8 cellular contexts compared by ENCODE assay signal in the genomic region with DNA sequence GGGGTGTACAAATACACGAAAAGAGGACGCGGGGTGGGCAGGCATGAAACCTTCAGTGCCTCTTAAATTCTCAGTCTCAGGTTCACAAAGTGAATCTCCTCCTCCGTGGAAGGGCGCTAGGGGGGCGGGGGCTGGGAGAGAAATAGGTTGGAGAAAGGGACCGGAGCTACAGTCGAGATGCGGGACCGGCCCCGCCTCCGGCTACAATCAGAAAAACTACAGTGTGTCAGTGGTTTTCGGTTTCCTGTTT. TPM values are rescaled to one million over a fixed set of nuclear protein-coding genes. Genes with fewer than 3 reads are reported as not detected.
DNase-seq lines count a peak whose midpoint lies in the region; ATAC-seq and TF ChIP-seq lines count a peak whose summit lies in the region.

No MANE protein-coding gene starts in this region.

- intact Hi-C loops in PC-3 (cut with micrococcal nuclease) (loop anchor here (2.0 to 5.0 kb wide), 4 partner anchors 14 to 493 kb away; no protein-coding TSS in a partner anchor), uterus (cut with DNase I; ENCODE audit: low total_unique reads) (loop anchor here (2.0 kb wide), 1 partner anchor 102 kb away; no protein-coding TSS in a partner anchor)

- H3K27ac ChIP-seq in PC-3 (ENCODE audit: low read length) (peak overlapping the region; percentile 93), cingulate gyrus (ENCODE audit: low read depth, low read length) (peak overlapping the region; percentile 85), uterus (peak overlapping the region; percentile 98 to 99)

- CTCF ChIA-PET in PC-3 (lab: Charles Lee), result interaction anchor here (0.9 kb wide), 1 partner anchor 103 kb away, joined by 3 read pairs; no protein-coding TSS in a partner anchor

- TF ChIP-seq CTCF in GM12875 (IDR thresholded peaks at IDR 0.05; ENCODE audit: borderline replicate concordance, insufficient read depth, low read depth, low read length), result no peak
- no peak for TF ChIP-seq CTCF in PC-3 (conservative IDR thresholded peaks at IDR 0.05; ENCODE audit: low read depth, low read length)
- TF ChIP-seq CTCF in uterus (IDR thresholded peaks at IDR 0.05), result no peak

- H3K36me3 ChIP-seq in PC-3 (ENCODE audit: low read depth, low read length) (no peaks in the 10 kb centered on the region), mucosa of stomach (ENCODE audit: control insufficient read depth, insufficient read depth, low read length) (no peaks in the 10 kb centered on the region), uterus (no peaks in the 10 kb centered on the region)

- POLR2A ChIA-PET in PC-3 (lab: Charles Lee; ENCODE audit: unreplicated experiment), result interaction anchor here (1.1 kb wide), 1 partner anchor 55 kb away, joined by 3 read pairs; no protein-coding TSS in a partner anchor

- DNase-seq in PC-3 (no peak), uterus (peak in 1 of 2 donors; percentile 92), iPS-NIHi11 (ENCODE audit: low spot score) (no peak)

- no peaks in the 10 kb centered on the region for H3K9me2 ChIP-seq in PC-3 (replicated peaks; ENCODE audit: low read length)

- H4K20me1 ChIP-seq in PC-3 (ENCODE audit: low read length), result no peaks in the 10 kb centered on the region

- H3K4me3 ChIP-seq in GM12875 (ENCODE audit: low read depth, low read length), result peak overlapping the region; percentile 19
- H3K4me3 ChIP-seq in PC-3 (ENCODE audit: low read length), result peak overlapping the region; percentile 88
- peak overlapping the region; percentile 88 for H3K4me3 ChIP-seq in mucosa of stomach (ENCODE audit: low read length)
- peak overlapping the region; percentile 66 for H3K4me3 ChIP-seq in uterus

- H3K27me3 ChIP-seq in PC-3 (ENCODE audit: low read length) (no peaks in the 10 kb centered on the region), mucosa of stomach (ENCODE audit: control insufficient read depth, insufficient read depth, low read length) (no peaks in the 10 kb centered on the region), uterus (no peaks in the 10 kb centered on the region)

- no TSS peak for BruUV-seq in PC-3 (replicated peaks; lab: Mats Ljungman, UMichigan)

- TF ChIP-seq POLR2A in uterus (IDR thresholded peaks at IDR 0.05), result no peak

- peak overlapping the region; percentile 96 for H3K9ac ChIP-seq in PC-3 (ENCODE audit: low read length)
- H3K9ac ChIP-seq in mucosa of stomach (ENCODE audit: low read length), result peak overlapping the region; percentile 96

- peaks cover 42% of the 10 kb centered on the region for H3K79me2 ChIP-seq in PC-3 (ENCODE audit: low read length)

- H3K4me1 ChIP-seq in PC-3 (ENCODE audit: insufficient read depth, low read length) (peaks cover 8% of the 10 kb centered on the region), mucosa of stomach (ENCODE audit: control insufficient read depth, insufficient read depth, low read length) (peaks cover 6% of the 10 kb centered on the region), uterus (no peaks in the 10 kb centered on the region)

- peak overlapping the region; percentile 83 for H2AFZ ChIP-seq in PC-3 (ENCODE audit: low read length)

- ATAC-seq in PC-3, result no peak; the same call in 1 of the 2 replicates
- no peak for ATAC-seq in GM21381 (IDR thresholded peaks at IDR 0.05; ENCODE audit: unreplicated experiment)
- ATAC-seq in GM21447 (IDR thresholded peaks at IDR 0.05; ENCODE audit: unreplicated experiment), result no peak

- H3F3A ChIP-seq in PC-3 (ENCODE audit: low read length, unreplicated experiment), result no peaks in the 10 kb centered on the region

- no peaks in the 10 kb centered on the region for H3K9me3 ChIP-seq in PC-3 (ENCODE audit: low read length)
- no peaks in the 10 kb centered on the region for H3K9me3 ChIP-seq in mucosa of stomach (ENCODE audit: control insufficient read depth, low read length)
- H3K9me3 ChIP-seq in uterus, result no peaks in the 10 kb centered on the region

- peak overlapping the region; percentile 96 for H3K4me2 ChIP-seq in PC-3 (ENCODE audit: low read length)

RNA-seq across cellular contexts. Expression of gene MAML3, which starts 3.4 kb away (rescaled TPM):
- total RNA-seq in PC-3 (2014; rRNA removed) (3.9 and 4.3 TPM in 2 replicates), uterus (10 to 100 TPM in 2 of 4 donors, 1 to 10 TPM in 2; 2.4 to 50.5 (median 17.8) TPM)

Comparison
In these comparisons a context has a peak if more than half of its experiments do, and no peak if none do; other contexts are left out.
1. H3K4me3 ChIP-seq: peak in every context shown above with its lines; median percentile 88 in PC-3; 88 in mucosa of stomach; 66 in uterus; 19 in GM12875.